In the genomic region with DNA sequence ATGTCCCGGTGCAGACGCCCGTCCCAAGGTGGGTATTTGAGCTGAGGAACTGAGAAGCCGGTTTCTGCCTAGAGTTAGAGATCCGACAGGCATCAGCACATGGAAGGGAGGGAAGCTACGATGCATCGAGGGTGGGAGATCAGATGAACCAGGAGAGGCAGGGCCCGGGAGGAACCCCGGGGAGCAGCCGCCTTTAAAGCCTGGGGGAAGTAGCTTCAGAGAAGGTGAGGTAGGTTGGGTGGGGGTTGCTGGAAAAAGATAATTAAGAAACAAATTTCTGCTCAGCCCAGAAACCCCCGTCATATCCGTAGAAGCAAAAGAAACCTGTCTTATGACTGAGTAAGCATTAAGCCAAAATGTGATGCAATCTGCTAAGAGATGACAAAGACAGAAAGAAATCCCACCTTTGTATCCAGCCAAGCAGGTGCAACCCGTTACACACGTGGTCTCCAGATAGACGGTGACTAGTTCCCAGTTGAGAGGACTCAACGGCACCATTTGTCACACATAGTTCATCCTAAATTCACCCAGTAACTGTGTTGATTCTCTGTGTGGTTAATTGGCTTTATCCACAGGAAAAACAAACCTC, we compare ENCODE assay signal across 3 cellular contexts. TPM values are rescaled to one million over a fixed set of nuclear protein-coding genes. Genes with fewer than 3 reads are reported as not detected.
"Had no signal": no experiment of that assay in that cellular context is flagged by ENCODE, and none has a peak within 500 bp of the region (broad histone marks: within the 10 kb centered on the region; RNA-seq: fewer than 3 reads in every experiment).

No MANE protein-coding gene starts in this region.

RNA-seq across cellular contexts. Expression of a gene that starts 9.0 kb away (rescaled TPM):
- total RNA-seq: chondrocyte; mucosa of gallbladder; naive thymus-derived CD4-positive, alpha-beta T cell had no signal
- polyA plus RNA-seq: naive thymus-derived CD4-positive, alpha-beta T cell had no signal
